Comparison of ENCODE assay signal across 8 cellular contexts in genomic region chr19:35716985-35717664, GRCh38.
A peak's percentile ranks its signal among the peaks of the same experiment; 100 is the strongest.
DNase-seq lines count a peak whose midpoint lies in the region; ATAC-seq and TF ChIP-seq lines count a peak whose summit lies in the region.

No MANE protein-coding gene starts in this region.

- DNase-seq in AG04449 (ENCODE audit: low read depth, low spot score) (peak; percentile 62), NCI-H345 treated with DMSO at 0.1 percent for 48 hours (lab: John Stamatoyannopoulos, UW; ENCODE audit: unreplicated experiment) (peak; percentile 89), choroid plexus epithelial cell (ENCODE audit: low read depth) (peak; percentile 97)
- DNase-seq in activated CD4-positive, alpha-beta T cell treated with anti-CD3 and anti-CD28 coated beads for 24 hours (ENCODE audit: low read depth in 2 of 2), result peak; percentile 65 to 92
- peak in 3 of 4 experiments; percentile 73 to 94 (median 91) for DNase-seq in stimulated activated CD4-positive, alpha-beta T cell treated with anti-CD3 and anti-CD28 coated beads, Interleukin-1b, Interleukin-23, amount 100 ng/mL, for 24 hours (ENCODE audit: low read depth in 4 of 4, low spot score in 1 of 4)

- H3K27me3 ChIP-seq in layer of hippocampus (ENCODE audit: control insufficient read depth, insufficient read depth, low read length), result no peaks in the 10 kb centered on the region

- H3K4me3 ChIP-seq in AG04449 (ENCODE audit: low read depth, low read length) (peak overlapping the region; percentile 85), choroid plexus epithelial cell (ENCODE audit: low read depth, low read length) (peak overlapping the region; percentile 85)

- peak overlapping the region; percentile 90 for H3K27ac ChIP-seq in layer of hippocampus (ENCODE audit: low read depth, low read length)

- TF ChIP-seq CTCF in AG04449 (IDR thresholded peaks at IDR 0.05; ENCODE audit: insufficient read depth, low read length, missing control alignments), result peak; percentile 84
- peak; percentile 85 for TF ChIP-seq CTCF in choroid plexus epithelial cell (conservative IDR thresholded peaks at IDR 0.05; ENCODE audit: low read depth, low read length)

- POLR2A ChIA-PET in AG04449 (lab: Yijun Ruan, JAX), result no interaction called here

- CTCF ChIA-PET in AG04449 (lab: Yijun Ruan, JAX), result interaction anchor here (1.6 to 1.8 kb wide), 2 partner anchors 24 to 27 kb away, joined by 4 to 8 read pairs; no protein-coding TSS in a partner anchor

- peak; percentile 44 for ATAC-seq in GM18873 (IDR thresholded peaks at IDR 0.05; ENCODE audit: low FRiP score, unreplicated experiment)
- peak; percentile 43 for ATAC-seq in HG03139 (IDR thresholded peaks at IDR 0.05; ENCODE audit: unreplicated experiment)

Comparison
In these comparisons a context has a peak if more than half of its experiments do, and no peak if none do; other contexts are left out.
1. Peak in every context shown above with its lines: DNase-seq, ATAC-seq, H3K4me3 ChIP-seq and H3K27ac ChIP-seq.